In the genomic region with DNA sequence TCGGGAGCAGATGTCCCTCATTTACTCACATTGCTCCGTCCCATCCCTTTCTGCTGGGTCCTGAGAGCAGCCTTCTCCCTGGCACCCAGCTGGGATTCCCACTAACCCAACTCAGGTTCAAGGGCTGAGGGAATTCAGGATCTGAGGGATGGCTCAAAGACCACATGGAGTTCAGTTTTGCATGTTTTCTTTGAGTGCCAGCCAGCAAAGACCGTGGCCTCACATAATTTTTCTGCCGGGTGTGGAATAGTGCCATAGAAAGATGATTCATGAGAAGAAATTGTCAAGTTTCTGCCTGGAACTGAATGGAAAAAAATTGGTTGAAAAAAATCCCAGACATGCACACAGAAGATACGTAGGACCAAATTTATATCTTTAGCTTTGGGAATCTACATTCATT, we compare ENCODE assay signal across 15 cellular contexts.
DNase-seq lines count a peak whose midpoint lies in the region; ATAC-seq and TF ChIP-seq lines count a peak whose summit lies in the region.
"Had no signal": no experiment of that assay in that cellular context is flagged by ENCODE, and none has a peak within 500 bp of the region (broad histone marks: within the 10 kb centered on the region; RNA-seq: fewer than 3 reads in every experiment).

No MANE protein-coding gene starts in this region.

- H3K79me2 ChIP-seq in PC-3 (ENCODE audit: low read length) = no peaks in the 10 kb centered on the region

- no peak overlapping the region for H3K4me3 Mint-ChIP-seq in osteocyte (ENCODE audit: unreplicated experiment)
- H3K4me3 Mint-ChIP-seq: activated naive CD8-positive, alpha-beta T cell treated with anti-CD3 and anti-CD28 coated beads, Interleukin-2, amount 50 U/mL, for 24 hours had no signal

- H3K27me3 ChIP-seq in PC-3 (ENCODE audit: low read length) (no peaks in the 10 kb centered on the region), esophagus muscularis mucosa (no peaks in the 10 kb centered on the region)

- H3K4me3 ChIP-seq in PC-3 (ENCODE audit: low read length) = no peak overlapping the region; the same call in 1 of the 2 replicates
- H3K4me3 ChIP-seq in esophagus muscularis mucosa = no peak overlapping the region
- H3K4me3 ChIP-seq: skin epidermis had no signal

- no peaks in the 10 kb centered on the region for H3K36me3 ChIP-seq in PC-3 (ENCODE audit: low read depth, low read length)
- H3K36me3 ChIP-seq in esophagus muscularis mucosa = no peaks in the 10 kb centered on the region

- H3K9me3 ChIP-seq in PC-3 (ENCODE audit: low read length) (no peaks in the 10 kb centered on the region), esophagus muscularis mucosa (no peaks in the 10 kb centered on the region)

- H3K27me3 Mint-ChIP-seq in osteocyte (ENCODE audit: unreplicated experiment) = peaks cover 10% of the 10 kb centered on the region

- CTCF ChIA-PET in PC-3 (lab: Charles Lee) = no interaction called here

- peak overlapping the region; percentile 78 for H2AFZ ChIP-seq in PC-3 (ENCODE audit: low read length)

- H4K20me1 ChIP-seq in PC-3 (ENCODE audit: low read length) = no peaks in the 10 kb centered on the region

- no peaks in the 10 kb centered on the region for H3K9me2 ChIP-seq in PC-3 (replicated peaks; ENCODE audit: low read length)

- peaks cover 33% of the 10 kb centered on the region for H3K4me1 Mint-ChIP-seq in osteocyte (ENCODE audit: unreplicated experiment)

- H3K27ac ChIP-seq in PC-3 (ENCODE audit: low read length) (peak overlapping the region; percentile 77), esophagus muscularis mucosa (replicated peaks in 1 of 4) (no peak overlapping the region)
- H3K27ac ChIP-seq: skin epidermis had no signal

- no peak for TF ChIP-seq POLR2A in esophagus muscularis mucosa (IDR thresholded peaks at IDR 0.05; ENCODE audit: low read depth)

- H3K9me3 Mint-ChIP-seq in osteocyte (ENCODE audit: unreplicated experiment) = no peaks in the 10 kb centered on the region

- 36% methylated on average over 5 of the region's 5 CpGs for WGBS in esophagus muscularis mucosa

- no TSS peak for BruUV-seq in PC-3 (replicated peaks; lab: Mats Ljungman, UMichigan)

- POLR2A ChIA-PET in PC-3 (lab: Charles Lee; ENCODE audit: unreplicated experiment) = no interaction called here

- intact Hi-C loops in PC-3 (cut with micrococcal nuclease) = no loop called here
- intact Hi-C loops in esophagus muscularis mucosa (cut with DNase I) = no loop called here

- H3K36me3 Mint-ChIP-seq in osteocyte (ENCODE audit: unreplicated experiment) = peaks cover 2% of the 10 kb centered on the region

- H3K4me2 ChIP-seq in PC-3 (ENCODE audit: low read length) = peak overlapping the region; percentile 64

- H3K27ac Mint-ChIP-seq in osteocyte (ENCODE audit: unreplicated experiment) = peak overlapping the region; percentile 77
- H3K27ac Mint-ChIP-seq: activated naive CD8-positive, alpha-beta T cell treated with anti-CD3 and anti-CD28 coated beads, Interleukin-2, amount 50 U/mL, for 24 hours had no signal

- H3K9ac ChIP-seq in PC-3 (ENCODE audit: low read length) = peak overlapping the region; percentile 29; the same call in 1 of the 2 replicates

- peak; percentile 81 for DNase-seq in ELR (ENCODE audit: low read depth)
- peak; percentile 85 for DNase-seq in PC-3
- peak; percentile 80 for DNase-seq in esophagus muscularis mucosa (ENCODE audit: extremely low spot score)
- no peak for DNase-seq in osteocyte (ENCODE audit: extremely low spot score, unreplicated experiment)
- DNase-seq in COLO668 (lab: John Stamatoyannopoulos, UW; ENCODE audit: unreplicated experiment) = no peak
- DNase-seq: activated naive CD8-positive, alpha-beta T cell treated with anti-CD3 and anti-CD28 coated beads, Interleukin-2, amount 50 U/mL, for 24 hours; DMS53; GOT3; mesenchymal stem cell; NCI-H1048; stimulated activated CD8-positive, alpha-beta memory T cell treated with anti-CD3 and anti-CD28 coated beads, Interleukin-4, amount 100 ng/mL, for 48 hours had no signal

- TF ChIP-seq EP300 in esophagus muscularis mucosa (IDR thresholded peaks at IDR 0.05) = no peak

- no peaks in the 10 kb centered on the region for H3F3A ChIP-seq in PC-3 (ENCODE audit: low read length, unreplicated experiment)

- TF ChIP-seq CTCF in PC-3 (conservative IDR thresholded peaks at IDR 0.05; ENCODE audit: low read depth, low read length) (no peak), esophagus muscularis mucosa (IDR thresholded peaks at IDR 0.05) (no peak), osteocyte (IDR thresholded peaks at IDR 0.05) (no peak)

- peaks cover 23% of the 10 kb centered on the region for H3K4me1 ChIP-seq in PC-3 (ENCODE audit: insufficient read depth, low read length)
- H3K4me1 ChIP-seq in esophagus muscularis mucosa = peaks cover 3 to 12% (median 10%) of the 10 kb centered on the region in 4 donors

- ATAC-seq in PC-3 (peak; percentile 86), HG03175 (IDR thresholded peaks at IDR 0.05; ENCODE audit: unreplicated experiment) (no peak), HG03095 (IDR thresholded peaks at IDR 0.05; ENCODE audit: unreplicated experiment) (no peak), GM21423 (IDR thresholded peaks at IDR 0.05; ENCODE audit: unreplicated experiment) (no peak)
- ATAC-seq: activated naive CD8-positive, alpha-beta T cell treated with anti-CD3 and anti-CD28 coated beads, Interleukin-2, amount 50 U/mL, for 24 hours had no signal

Comparison
In these comparisons a context has a peak if more than half of its experiments do, and no peak if none do; other contexts are left out.
1. DNase-seq: peak in ELR (single experiment), PC-3 (single experiment) and esophagus muscularis mucosa (single experiment); none in osteocyte (single experiment) and COLO668 (single experiment).